19 cellular contexts compared by ENCODE assay signal in the genomic region with DNA sequence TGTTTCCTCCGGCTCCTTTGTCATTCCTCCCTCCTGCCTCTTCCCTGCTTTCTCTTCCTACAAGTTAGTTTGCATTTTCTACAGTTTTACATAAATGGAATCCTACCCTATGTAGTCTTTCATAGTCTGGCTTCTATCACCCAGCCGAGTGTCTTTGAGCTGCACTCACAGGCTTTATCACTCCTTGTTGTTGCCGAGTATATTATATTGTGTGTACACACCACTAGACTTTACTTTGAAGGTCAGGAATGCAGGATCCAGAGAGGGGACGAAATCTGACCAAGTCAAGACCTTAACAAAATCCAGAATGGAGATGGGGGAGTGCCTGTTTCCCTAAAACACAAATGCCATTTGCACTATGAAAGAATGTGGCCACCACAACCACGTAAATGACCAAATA.
A peak's percentile ranks its signal among the peaks of the same experiment; 100 is the strongest.
DNase-seq lines count a peak whose midpoint lies in the region; ATAC-seq and TF ChIP-seq lines count a peak whose summit lies in the region.
"Had no signal": no experiment of that assay in that cellular context is flagged by ENCODE, and none has a peak within 500 bp of the region (broad histone marks: within the 10 kb centered on the region; RNA-seq: fewer than 3 reads in every experiment).

No MANE protein-coding gene starts in this region.

- H3K27ac Mint-ChIP-seq in activated B cell treated with CpG ODN at 0.5 μM for 24 hours (no peak overlapping the region), memory B cell (peak overlapping the region; percentile 11)
- H3K27ac Mint-ChIP-seq: activated CD8-positive, alpha-beta memory T cell treated with anti-CD3 and anti-CD28 coated beads, Interleukin-2, amount 10 ng/mL, durations not matched to agents 7 days and 5 days had no signal

- H3K9ac ChIP-seq in BLaER1 treated with 17β-estradiol and CSF1 and Interleukin-3, amounts not matched to agents 10 nM and 100 nM = no peak overlapping the region

- CTCF ChIA-PET in activated B cell treated with CpG ODN at 0.5 μM for 24 hours (lab: Charles Lee) = no interaction called here

- intact Hi-C loops in activated B cell treated with CpG ODN at 0.5 μM for 24 hours (cut with micrococcal nuclease) = no loop called here

- peak overlapping the region; percentile 31 to 78 (median 54) for H3K4me2 ChIP-seq in BLaER1 treated with 17β-estradiol and CSF1 and Interleukin-3, amounts not matched to agents 10 nM and 100 nM

- H3K27me3 ChIP-seq in BLaER1 treated with 17β-estradiol and CSF1 and Interleukin-3, amounts not matched to agents 10 nM and 100 nM = no peaks in the 10 kb centered on the region
- H3K27me3 ChIP-seq: esophagus squamous epithelium, heart right ventricle, sigmoid colon, tibial artery had no signal

- no peak for TF ChIP-seq POLR2A in GM18505 (IDR thresholded peaks at IDR 0.05; ENCODE audit: borderline replicate concordance, extremely low read depth, insufficient read depth, insufficient read length)

- TF ChIP-seq CTCF in activated B cell treated with CpG ODN at 0.5 μM for 24 hours (IDR thresholded peaks at IDR 0.05) = no peak

- H3K4me3 Mint-ChIP-seq in activated B cell treated with CpG ODN at 0.5 μM for 24 hours (peak overlapping the region; percentile 40), memory B cell (peak overlapping the region; percentile 39)
- H3K4me3 Mint-ChIP-seq: activated CD8-positive, alpha-beta memory T cell treated with anti-CD3 and anti-CD28 coated beads, Interleukin-2, amount 10 ng/mL, durations not matched to agents 7 days and 5 days had no signal

- POLR2A ChIA-PET in activated B cell treated with CpG ODN at 0.5 μM for 24 hours (lab: Charles Lee) = no interaction called here

- no peak overlapping the region for H3K27ac ChIP-seq in BLaER1 treated with 17β-estradiol and CSF1 and Interleukin-3, amounts not matched to agents 10 nM and 100 nM
- H3K27ac ChIP-seq in caudate nucleus (ENCODE audit: low read depth, low read length) = no peak overlapping the region
- H3K27ac ChIP-seq: sigmoid colon, tibial artery had no signal

- H4K20me1 ChIP-seq in BLaER1 treated with 17β-estradiol and CSF1 and Interleukin-3, amounts not matched to agents 10 nM and 100 nM = peaks cover 0 to 42% (median 0%) of the 10 kb centered on the region in 11 experiments; a peak in 4 of 22 replicates

- peak; percentile 14 for ATAC-seq in HG02678 (IDR thresholded peaks at IDR 0.05; ENCODE audit: unreplicated experiment)
- ATAC-seq in activated B cell treated with CpG ODN at 0.5 μM for 24 hours (ENCODE audit: low read depth) = no peak
- ATAC-seq in memory B cell (ENCODE audit: low read depth) = no peak
- ATAC-seq in GM18505 (IDR thresholded peaks at IDR 0.05; ENCODE audit: unreplicated experiment) = no peak
- ATAC-seq: activated CD8-positive, alpha-beta memory T cell treated with anti-CD3 and anti-CD28 coated beads, Interleukin-2, amount 10 ng/mL, durations not matched to agents 7 days and 5 days; left lobe of liver had no signal

- no peak for DNase-seq in activated B cell treated with CpG ODN at 0.5 μM for 24 hours
- DNase-seq in memory B cell (ENCODE audit: low spot score in 2 of 2) = no peak
- DNase-seq in caudate nucleus (lab: John Stamatoyannopoulos, UW) = no peak
- no peak for DNase-seq in NCI-H774 (lab: John Stamatoyannopoulos, UW)
- no peak for DNase-seq in DMS79 treated with DMSO at 0.1 percent for 48 hours (lab: John Stamatoyannopoulos, UW)
- DNase-seq: activated CD8-positive, alpha-beta memory T cell treated with anti-CD3 and anti-CD28 coated beads, Interleukin-2, amount 10 ng/mL, durations not matched to agents 7 days and 5 days; activated effector memory CD4-positive, alpha-beta T cell treated with anti-CD3 and anti-CD28 coated beads, Interleukin-2, amount 50 U/mL, for 16 hours; esophagus squamous epithelium; GOT3; heart right ventricle; NCI-H2029; NCI-H526 treated with DMSO at 0.1 percent for 48 hours; sigmoid colon; stimulated activated CD4-positive, alpha-beta T cell treated with anti-CD3 and anti-CD28 coated beads, Interleukin-4, amount 100 ng/mL, for 1 hour; tibial artery had no signal

- H3K36me3 ChIP-seq in BLaER1 treated with 17β-estradiol and CSF1 and Interleukin-3, amounts not matched to agents 10 nM and 100 nM = peaks cover 0 to 41% (median 0%) of the 10 kb centered on the region in 11 experiments; a peak in 4 of 22 replicates
- H3K36me3 ChIP-seq: esophagus squamous epithelium, sigmoid colon, tibial artery had no signal

- H3K4me1 Mint-ChIP-seq in activated B cell treated with CpG ODN at 0.5 μM for 24 hours = peaks cover 24% of the 10 kb centered on the region
- peaks cover 16% of the 10 kb centered on the region for H3K4me1 Mint-ChIP-seq in memory B cell
- H3K4me1 Mint-ChIP-seq: activated CD8-positive, alpha-beta memory T cell treated with anti-CD3 and anti-CD28 coated beads, Interleukin-2, amount 10 ng/mL, durations not matched to agents 7 days and 5 days had no signal

- peaks cover 2% of the 10 kb centered on the region for H3K36me3 Mint-ChIP-seq in activated B cell treated with CpG ODN at 0.5 μM for 24 hours (ENCODE audit: low read depth)
- H3K36me3 Mint-ChIP-seq in memory B cell = no peaks in the 10 kb centered on the region
- H3K36me3 Mint-ChIP-seq: activated CD8-positive, alpha-beta memory T cell treated with anti-CD3 and anti-CD28 coated beads, Interleukin-2, amount 10 ng/mL, durations not matched to agents 7 days and 5 days had no signal

- no peaks in the 10 kb centered on the region for H3K9me3 ChIP-seq in BLaER1 treated with 17β-estradiol and CSF1 and Interleukin-3, amounts not matched to agents 10 nM and 100 nM (replicated peaks in 1 of 11)
- H3K9me3 ChIP-seq: esophagus squamous epithelium, heart right ventricle, sigmoid colon, tibial artery had no signal

- H3K9me3 Mint-ChIP-seq in activated B cell treated with CpG ODN at 0.5 μM for 24 hours (no peaks in the 10 kb centered on the region), memory B cell (no peaks in the 10 kb centered on the region)

- no peaks in the 10 kb centered on the region for H3K27me3 Mint-ChIP-seq in activated B cell treated with CpG ODN at 0.5 μM for 24 hours
- H3K27me3 Mint-ChIP-seq in memory B cell = no peaks in the 10 kb centered on the region

- H3K4me1 ChIP-seq in BLaER1 treated with 17β-estradiol and CSF1 and Interleukin-3, amounts not matched to agents 10 nM and 100 nM = peaks cover 8 to 18% (median 11%) of the 10 kb centered on the region in 10 experiments
- H3K4me1 ChIP-seq: tibial artery had no signal

- H3K4me3 ChIP-seq in BLaER1 treated with 17β-estradiol and CSF1 and Interleukin-3, amounts not matched to agents 10 nM and 100 nM = no peak overlapping the region
- H3K4me3 ChIP-seq: esophagus squamous epithelium, heart right ventricle, sigmoid colon, tibial artery had no signal
